Comparison of ENCODE assay signal across 1 cellular context in genomic region chr17:35612924-35613521, GRCh38.
TF ChIP-seq lines count a peak whose summit lies in the region.

No MANE protein-coding gene starts in this region.

TF ChIP-seq in K562, 482 proteins besides CTCF, POLR2A, EP300 and RAD21:
- TF ChIP-seq PRPF4 (IDR thresholded peaks at IDR 0.05; ENCODE audit: insufficient read depth, low read depth, low read length, poor library complexity, severe bottlenecking), result no peak
- TF ChIP-seq ILF3 (IDR thresholded peaks at IDR 0.05; ENCODE audit: borderline replicate concordance), result peak; percentile 8; the same call in 1 of the 2 replicates
- peak; percentile 84 for TF ChIP-seq CTCFL (IDR thresholded peaks at IDR 0.05; ENCODE audit: borderline replicate concordance, insufficient read depth, low read depth, low read length, poor library complexity, severe bottlenecking)
- no peak for TF ChIP-seq SIX5 (IDR thresholded peaks at IDR 0.05; ENCODE audit: borderline replicate concordance in 1 of 2, insufficient read depth in 1 of 2, low read depth in 1 of 2, low read length in 2 of 2)
- no peak for TF ChIP-seq ZNF124 (CRISPR knock-in tag; IDR thresholded peaks at IDR 0.05)
- TF ChIP-seq ZZZ3 (IDR thresholded peaks at IDR 0.05), result peak; percentile 59; the same call in 1 of the 2 replicates
- no peak for TF ChIP-seq TAL1 (IDR thresholded peaks at IDR 0.05)
- TF ChIP-seq YY1 (IDR thresholded peaks at IDR 0.05; ENCODE audit: borderline replicate concordance in 1 of 3, control insufficient read depth in 1 of 3, extremely low read depth in 1 of 3, insufficient read depth in 3 of 3, insufficient read length in 1 of 3, insufficient replicate concordance in 2 of 3, low read depth in 1 of 3, low read length in 2 of 3), result no peak
